Comparison of ENCODE assay signal across 1 cellular context in genomic region chr3:43215138-43215537, GRCh38.
TF ChIP-seq lines count a peak whose summit lies in the region.

No MANE protein-coding gene starts in this region.

TF ChIP-seq in HCT116, 20 proteins besides CTCF, POLR2A, EP300 and RAD21 (continued from another document):
- TF ChIP-seq TCF7L2 (IDR thresholded peaks at IDR 0.05; ENCODE audit: borderline replicate concordance, extremely low read depth, insufficient read depth, insufficient read length) (no peak), SRF (IDR thresholded peaks at IDR 0.05; ENCODE audit: low read depth) (no peak), FOSL1 (IDR thresholded peaks at IDR 0.05; ENCODE audit: low read depth) (no peak), ELF1 (IDR thresholded peaks at IDR 0.05; ENCODE audit: borderline replicate concordance, low read depth) (no peak), YY1 (IDR thresholded peaks at IDR 0.05; ENCODE audit: extremely low read depth, insufficient replicate concordance, low read depth, low read length) (no peak), ZNF274 (IDR thresholded peaks at IDR 0.05; ENCODE audit: low read depth, low read length) (no peak)
